In the genomic region with DNA sequence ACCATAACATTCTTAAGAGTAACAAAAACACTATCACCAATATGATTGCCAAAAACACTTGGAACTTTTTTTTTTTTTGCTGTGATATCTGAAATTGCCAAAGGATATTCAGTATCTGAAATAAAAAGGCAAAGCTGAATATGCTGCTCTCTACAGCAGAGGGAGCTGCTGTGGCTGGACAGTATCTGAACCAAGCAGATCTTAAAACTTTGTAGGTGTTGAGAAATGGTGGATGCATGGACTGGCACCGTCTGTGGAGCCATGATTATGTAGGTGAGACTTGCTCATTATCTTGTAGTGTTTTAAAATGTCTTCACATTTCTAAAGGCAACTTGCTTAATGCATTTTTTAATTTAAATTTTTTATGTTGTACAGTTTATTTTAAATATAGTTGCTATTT, we compare ENCODE assay signal across 10 cellular contexts. TPM values are rescaled to one million over a fixed set of nuclear protein-coding genes. Genes with fewer than 3 reads are reported as not detected.
DNase-seq lines count a peak whose midpoint lies in the region; ATAC-seq, FAIRE-seq and TF ChIP-seq lines count a peak whose summit lies in the region.
"Had no signal": no experiment of that assay in that cellular context is flagged by ENCODE, and none has a peak within 500 bp of the region (broad histone marks: within the 10 kb centered on the region; RNA-seq: fewer than 3 reads in every experiment).

No MANE protein-coding gene starts in this region.

- no peak overlapping the region for H3K4me2 ChIP-seq in astrocyte (ENCODE audit: low read length)

- no peaks in the 10 kb centered on the region for H3K9me3 Mint-ChIP-seq in astrocyte (ENCODE audit: unreplicated experiment)
- H3K9me3 Mint-ChIP-seq: activated naive CD4-positive, alpha-beta T cell treated with anti-CD3 and anti-CD28 coated beads, Interleukin-2, amount 50 U/mL, for 24 hours had no signal

- H3K9ac ChIP-seq in astrocyte (ENCODE audit: low read length) = no peak overlapping the region

- no peaks in the 10 kb centered on the region for H4K20me1 ChIP-seq in astrocyte (ENCODE audit: insufficient read depth, low read length)

- H3K4me1 ChIP-seq in astrocyte (ENCODE audit: insufficient read depth, low read length) = no peaks in the 10 kb centered on the region

- no peaks in the 10 kb centered on the region for H3K9me3 ChIP-seq in astrocyte (ENCODE audit: insufficient read depth, low read depth, low read length)

- peak; percentile 9 for DNase-seq in DMS 273 treated with DMSO at 0.1 percent for 48 hours (lab: John Stamatoyannopoulos, UW)
- peak; percentile 23 for DNase-seq in HT-29 (ENCODE audit: low spot score)
- DNase-seq in astrocyte (ENCODE audit: low read depth) = no peak
- peak; percentile 17 to 28 for DNase-seq in lung microvascular endothelial cell (ENCODE audit: low read depth in 2 of 2)
- no peak for DNase-seq in RCC 7860 (ENCODE audit: low spot score)
- no peak for DNase-seq in activated CD8-positive, alpha-beta memory T cell treated with anti-CD3 and anti-CD28 coated beads for 24 hours

- no peaks in the 10 kb centered on the region for H3K79me2 ChIP-seq in astrocyte (ENCODE audit: insufficient read depth, low read length)

- no peak overlapping the region for H3K27ac Mint-ChIP-seq in astrocyte (ENCODE audit: unreplicated experiment)
- H3K27ac Mint-ChIP-seq: activated naive CD4-positive, alpha-beta T cell treated with anti-CD3 and anti-CD28 coated beads, Interleukin-2, amount 50 U/mL, for 24 hours had no signal

- ATAC-seq in HG03442 (IDR thresholded peaks at IDR 0.05; ENCODE audit: unreplicated experiment) = no peak
- ATAC-seq: activated CD4-positive, CD25-positive, alpha-beta regulatory T cell treated with anti-CD3 and anti-CD28 coated beads, Interleukin-2, amount 50 U/mL, for 24 hours had no signal

- peak; percentile 18 for TF ChIP-seq CTCF in astrocyte (IDR thresholded peaks at IDR 0.05; ENCODE audit: insufficient read depth, low read depth, low read length)

- H3K4me3 Mint-ChIP-seq in astrocyte (ENCODE audit: unreplicated experiment) = no peak overlapping the region
- H3K4me3 Mint-ChIP-seq: activated naive CD4-positive, alpha-beta T cell treated with anti-CD3 and anti-CD28 coated beads, Interleukin-2, amount 50 U/mL, for 24 hours had no signal

- no peak overlapping the region for H3K27ac ChIP-seq in astrocyte (ENCODE audit: low read depth, low read length)

- H2AFZ ChIP-seq in astrocyte (ENCODE audit: low read depth, low read length) = no peak overlapping the region

- H3K36me3 Mint-ChIP-seq in astrocyte (ENCODE audit: low read depth, unreplicated experiment) = peaks cover 3% of the 10 kb centered on the region

- H3K4me3 ChIP-seq in astrocyte (ENCODE audit: insufficient read depth, low read depth, low read length) = no peak overlapping the region
- H3K4me3 ChIP-seq: lung had no signal

- no peaks in the 10 kb centered on the region for H3K27me3 ChIP-seq in astrocyte (ENCODE audit: insufficient read depth, low read length)

- H3K27me3 Mint-ChIP-seq in astrocyte (ENCODE audit: low read depth, unreplicated experiment) = no peaks in the 10 kb centered on the region
- H3K27me3 Mint-ChIP-seq: activated naive CD4-positive, alpha-beta T cell treated with anti-CD3 and anti-CD28 coated beads, Interleukin-2, amount 50 U/mL, for 24 hours had no signal

- FAIRE-seq in astrocyte (lab: Jason Lieb, UNC) = no peak
- FAIRE-seq in RCC 7860 (lab: Jason Lieb, UNC) = no peak

- H3K4me1 Mint-ChIP-seq in astrocyte (ENCODE audit: low read depth, unreplicated experiment) = no peaks in the 10 kb centered on the region

- H3K36me3 ChIP-seq in astrocyte (ENCODE audit: insufficient read depth, low read length) = peaks cover 46% of the 10 kb centered on the region

RNA-seq across cellular contexts. Expression of gene PDCD2, which starts 9.2 kb away (rescaled TPM):
- 117 and 128 TPM in 2 replicates for total RNA-seq in HT-29 (2014; rRNA removed; shearing (Covaris generic))
- 60.2 and 68.4 TPM in 2 replicates for total RNA-seq in astrocyte
- total RNA-seq in lung microvascular endothelial cell = 49.0 and 50.1 TPM in 2 replicates

RNA-seq across cellular contexts. Expression of gene TBP, which starts 21.1 kb away (rescaled TPM):
- 19.6 and 32.1 TPM in 2 replicates for total RNA-seq in HT-29 (2014; rRNA removed; shearing (Covaris generic))
- 14.2 and 19.3 TPM in 2 replicates for total RNA-seq in astrocyte
- 5.2 and 7.9 TPM in 2 replicates for total RNA-seq in lung microvascular endothelial cell

RNA-seq across cellular contexts. Expression of gene PSMB1, which starts 22.1 kb away (rescaled TPM):
- total RNA-seq in HT-29 (2014; rRNA removed; shearing (Covaris generic)) = 358 and 431 TPM in 2 replicates
- 184 and 192 TPM in 2 replicates for total RNA-seq in astrocyte
- 221 and 345 TPM in 2 replicates for total RNA-seq in lung microvascular endothelial cell

Comparison
In these comparisons a context has a peak if more than half of its experiments do, and no peak if none do; other contexts are left out.
1. DNase-seq: peak in DMS 273 treated with DMSO at 0.1 percent for 48 hours (single experiment), HT-29 (single experiment) and lung microvascular endothelial cell (2 of 2); none in astrocyte (single experiment), RCC 7860 (single experiment) and activated CD8-positive, alpha-beta memory T cell treated with anti-CD3 and anti-CD28 coated beads for 24 hours (single experiment).